Comparison of ENCODE assay signal across 19 cellular contexts in genomic region chr5:94698189-94698588, GRCh38.
A peak's percentile ranks its signal among the peaks of the same experiment; 100 is the strongest.
DNase-seq lines count a peak whose midpoint lies in the region; ATAC-seq, FAIRE-seq and TF ChIP-seq lines count a peak whose summit lies in the region.
"Had no signal": no experiment of that assay in that cellular context is flagged by ENCODE, and none has a peak within 500 bp of the region (broad histone marks: within the 10 kb centered on the region; RNA-seq: fewer than 3 reads in every experiment).

No MANE protein-coding gene starts in this region.

- H3K27me3 Mint-ChIP-seq in GM23338 (ENCODE audit: insufficient read depth, low read depth, poor library complexity): no peaks in the 10 kb centered on the region

- no peak overlapping the region for H3K4me2 ChIP-seq in GM23338

- no peaks in the 10 kb centered on the region for H3F3A ChIP-seq in GM23338 (replicated peaks; ENCODE audit: low read depth)

- no peaks in the 10 kb centered on the region for H3K9me3 Mint-ChIP-seq in GM23338

- DNase-seq in GM23338 (ENCODE audit: low spot score) (peak; percentile 11), NCI-H2227 treated with DMSO at 0.1 percent for 48 hours (lab: John Stamatoyannopoulos, UW) (peak; percentile 24), left kidney (ENCODE audit: low read depth, low spot score) (peak; percentile 9), small intestine (peak; percentile 19), epidermal melanocyte (ENCODE audit: insufficient read length, low spot score) (no peak), midbrain (lab: John Stamatoyannopoulos, UW) (no peak)
- DNase-seq in activated CD8-positive, alpha-beta memory T cell treated with anti-CD3 and anti-CD28 coated beads for 24 hours: no peak
- DNase-seq: BE2C, DMS53, IMR-90, MV-4-11, NCI-H187, NCI-H510A treated with DMSO at 0.1 percent for 48 hours had no signal

- 61 to 84% (median 62%) methylated on average over 5 of the region's 5 CpGs for WGBS in small intestine, 3 donors

- H3K4me3 ChIP-seq in GM23338: no peak overlapping the region
- H3K4me3 ChIP-seq in small intestine (ENCODE audit: low read depth in 1 of 2, low read length in 2 of 2): no peak overlapping the region
- H3K4me3 ChIP-seq: GM12878, SJSA1 had no signal

- H4K20me1 ChIP-seq in GM23338 (replicated peaks; ENCODE audit: insufficient read depth): no peaks in the 10 kb centered on the region

- H3K4me3 Mint-ChIP-seq in GM23338: no peak overlapping the region

- peak in 1 of 2 experiments; percentile 33; a peak in 2 of 4 replicates for TF ChIP-seq CTCF in GM23338 (conservative IDR thresholded peaks at IDR 0.05; ENCODE audit: low read depth in 2 of 2)

- H3K27ac Mint-ChIP-seq in GM23338: no peak overlapping the region

- H3K9me3 ChIP-seq in small intestine (ENCODE audit: control insufficient read depth, low read depth): no peaks in the 10 kb centered on the region
- H3K9me3 ChIP-seq: BE2C, SJSA1 had no signal

- no peak for ATAC-seq in GM23338
- ATAC-seq: GM12878, HCT116, Right ventricle myocardium inferior had no signal

- H3K4me1 ChIP-seq in GM23338 (ENCODE audit: insufficient read depth) (no peaks in the 10 kb centered on the region), small intestine (ENCODE audit: control insufficient read depth in 2 of 2, insufficient read depth in 1 of 2, low read depth in 1 of 2, low read length in 1 of 2) (no peaks in the 10 kb centered on the region)
- H3K4me1 ChIP-seq: SJSA1 had no signal

- H3K36me3 ChIP-seq in GM23338 (ENCODE audit: insufficient read depth) (no peaks in the 10 kb centered on the region), small intestine (ENCODE audit: control insufficient read depth in 2 of 2, insufficient read depth in 2 of 2, low read length in 2 of 2) (peaks cover 0 to 2% of the 10 kb centered on the region in 2 donors)
- H3K36me3 ChIP-seq: BE2C had no signal

- H3K36me3 Mint-ChIP-seq in GM23338 (ENCODE audit: low read depth): peaks cover 7% of the 10 kb centered on the region; the same call in 2 of the 3 replicates

- H3K4me1 Mint-ChIP-seq in GM23338: no peaks in the 10 kb centered on the region; the same call in 2 of the 3 replicates

- no peaks in the 10 kb centered on the region for H3K9me2 ChIP-seq in GM23338 (ENCODE audit: insufficient read depth)

- H2AFZ ChIP-seq in GM23338: no peak overlapping the region

- H3K79me2 ChIP-seq in GM23338 (replicated peaks; ENCODE audit: insufficient read depth): no peaks in the 10 kb centered on the region

- H3K27ac ChIP-seq in GM23338 (ENCODE audit: low read depth) (no peak overlapping the region), small intestine (ENCODE audit: low read depth in 1 of 2, low read length in 1 of 2) (no peak overlapping the region)
- H3K27ac ChIP-seq: SJSA1 had no signal

- no peak for FAIRE-seq in small intestine (lab: Jason Lieb, UNC)
- FAIRE-seq: D721Med, GM12878, H1 had no signal

- no peaks in the 10 kb centered on the region for H3K27me3 ChIP-seq in GM23338 (ENCODE audit: insufficient read depth)
- H3K27me3 ChIP-seq in small intestine (ENCODE audit: control insufficient read depth in 2 of 2, insufficient read depth in 2 of 2, low read length in 2 of 2): no peaks in the 10 kb centered on the region
- H3K27me3 ChIP-seq: BE2C, SJSA1 had no signal

TF ChIP-seq in GM23338, 12 proteins besides CTCF, POLR2A, EP300 and RAD21 (continues in another document):
- TF ChIP-seq ZNF331 (CRISPR knock-in tag; IDR thresholded peaks at IDR 0.05; ENCODE audit: low read depth) (no peak), EZH2 (IDR thresholded peaks at IDR 0.05; ENCODE audit: low read depth, unreplicated experiment) (no peak), ZNF114 (CRISPR knock-in tag; IDR thresholded peaks at IDR 0.05) (no peak), STAT1 (IDR thresholded peaks at IDR 0.05; ENCODE audit: unreplicated experiment) (no peak), ZNF462 (CRISPR knock-in tag; IDR thresholded peaks at IDR 0.05) (no peak), EZH2phosphoT487 (IDR thresholded peaks at IDR 0.05; ENCODE audit: unreplicated experiment) (no peak), CREB1 (CRISPR knock-in tag; IDR thresholded peaks at IDR 0.05; ENCODE audit: low read depth) (no peak), JUNB (IDR thresholded peaks at IDR 0.05; ENCODE audit: unreplicated experiment) (no peak), POLR2AphosphoS5 (IDR thresholded peaks at IDR 0.05; ENCODE audit: low read depth) (no peak), NANOG (IDR thresholded peaks at IDR 0.05; ENCODE audit: borderline replicate concordance) (no peak)
- TF ChIP-seq, protein P1, sequence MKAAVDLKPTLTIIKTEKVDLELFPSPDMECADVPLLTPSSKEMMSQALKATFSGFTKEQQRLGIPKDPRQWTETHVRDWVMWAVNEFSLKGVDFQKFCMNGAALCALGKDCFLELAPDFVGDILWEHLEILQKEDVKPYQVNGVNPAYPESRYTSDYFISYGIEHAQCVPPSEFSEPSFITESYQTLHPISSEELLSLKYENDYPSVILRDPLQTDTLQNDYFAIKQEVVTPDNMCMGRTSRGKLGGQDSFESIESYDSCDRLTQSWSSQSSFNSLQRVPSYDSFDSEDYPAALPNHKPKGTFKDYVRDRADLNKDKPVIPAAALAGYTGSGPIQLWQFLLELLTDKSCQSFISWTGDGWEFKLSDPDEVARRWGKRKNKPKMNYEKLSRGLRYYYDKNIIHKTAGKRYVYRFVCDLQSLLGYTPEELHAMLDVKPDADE (IDR thresholded peaks at IDR 0.05): no peak

Comparison
In these comparisons a context has a peak if more than half of its experiments do, and no peak if none do; other contexts are left out.
1. DNase-seq: peak in GM23338 (single experiment), NCI-H2227 treated with DMSO at 0.1 percent for 48 hours (single experiment), left kidney (single experiment) and small intestine (single experiment); none in epidermal melanocyte (single experiment), midbrain (single experiment) and activated CD8-positive, alpha-beta memory T cell treated with anti-CD3 and anti-CD28 coated beads for 24 hours (single experiment).